ENCODE assay signal across 32 cellular contexts in genomic region chr2:189181706-189182105, GRCh38.
"Had no signal": no experiment of that assay in that cellular context is flagged by ENCODE, and none has a peak within 500 bp of the region (broad histone marks: within the 10 kb centered on the region; RNA-seq: fewer than 3 reads in every experiment).

No MANE protein-coding gene starts in this region.

- ATAC-seq: activated CD4-positive, alpha-beta T cell treated with anti-CD3 and anti-CD28 coated beads for 36 hours; activated CD4-positive, CD25-positive, alpha-beta regulatory T cell treated with anti-CD3 and anti-CD28 coated beads, Interleukin-2, amount 50 U/mL, for 24 hours; activated CD8-positive, alpha-beta T cell treated with anti-CD3 and anti-CD28 coated beads, Interleukin-2, amount 10 ng/mL, durations not matched to agents 7 days and 5 days; Right ventricle myocardium inferior had no signal

- H3K9me3 Mint-ChIP-seq: activated CD4-positive, alpha-beta T cell treated with anti-CD3 and anti-CD28 coated beads, Interleukin-2, amount 10 ng/mL, durations not matched to agents 7 days and 5 days; activated naive CD4-positive, alpha-beta T cell treated with anti-CD3 and anti-CD28 coated beads, Interleukin-2, amount 50 U/mL, for 24 hours; activated naive CD8-positive, alpha-beta T cell treated with anti-CD3 and anti-CD28 coated beads, Interleukin-2, amount 10 ng/mL, durations not matched to agents 7 days and 5 days; activated T-cell treated with anti-CD3 and anti-CD28 coated beads, Interleukin-2, amount 50 U/mL, for 24 hours; activated T-helper 2 cell treated with anti-CD3 and anti-CD28 coated beads, Interferon-gamma antibody, Interleukin-2, Interleukin-4, amounts not matched to agents 10 μg/mL and 5 μg/mL and 100 μg/mL, durations not matched to agents 14 hours and 24 hours and 36 hours; central memory CD8-positive, alpha-beta T cell had no signal

- H3K9me3 ChIP-seq: ascending aorta, MG63 had no signal

- H3K4me1 ChIP-seq: ascending aorta had no signal

- DNase-seq: activated CD4-positive, alpha-beta T cell treated with anti-CD3 and anti-CD28 coated beads for 36 hours; activated CD4-positive, alpha-beta T cell treated with anti-CD3 and anti-CD28 coated beads, Interleukin-2, amount 10 ng/mL, durations not matched to agents 7 days and 5 days; activated CD4-positive, alpha-beta T cell treated with anti-CD3 and anti-CD28 coated beads, Interleukin-2, amount 50 U/mL, for 48 hours; activated CD8-positive, alpha-beta T cell treated with anti-CD3 and anti-CD28 coated beads, Interleukin-2, amount 10 ng/mL, durations not matched to agents 7 days and 5 days; activated gamma-delta T cell; activated naive CD4-positive, alpha-beta T cell treated with Interleukin-2 at 50 U/mL for 16 hours; activated naive CD8-positive, alpha-beta T cell treated with anti-CD3 and anti-CD28 coated beads, Interleukin-2, amount 10 ng/mL, durations not matched to agents 7 days and 5 days; activated T-cell treated with anti-CD3 and anti-CD28 coated beads, Interleukin-2, amount 50 U/mL, for 24 hours; amygdala; Kasumi-1; MG63; MV-4-11; NCI-H1092; NCI-H1436 treated with DMSO at 0.1 percent for 48 hours; NCI-H1694 treated with DMSO at 0.1 percent for 48 hours; NCI-H2029; NCI-H345; NCI-H524 treated with DMSO at 0.1 percent for 48 hours; SIG-M5; SW 1271; T-helper 1 cell; T-helper 2 cell; T-helper 9 cell had no signal

- FAIRE-seq: RCC 7860 had no signal

- H3K27ac Mint-ChIP-seq: activated CD4-positive, alpha-beta T cell treated with anti-CD3 and anti-CD28 coated beads for 36 hours; activated CD4-positive, alpha-beta T cell treated with anti-CD3 and anti-CD28 coated beads, Interleukin-2, amount 10 ng/mL, durations not matched to agents 7 days and 5 days; activated CD8-positive, alpha-beta T cell treated with anti-CD3 and anti-CD28 coated beads, Interleukin-2, amount 10 ng/mL, durations not matched to agents 7 days and 5 days; activated naive CD4-positive, alpha-beta T cell treated with anti-CD3 and anti-CD28 coated beads, Interleukin-2, amount 50 U/mL, for 24 hours; activated naive CD8-positive, alpha-beta T cell treated with anti-CD3 and anti-CD28 coated beads, Interleukin-2, amount 10 ng/mL, durations not matched to agents 7 days and 5 days; activated T-cell treated with anti-CD3 and anti-CD28 coated beads, Interleukin-2, amount 50 U/mL, for 24 hours; activated T-helper 2 cell treated with anti-CD3 and anti-CD28 coated beads, Interferon-gamma antibody, Interleukin-2, Interleukin-4, amounts not matched to agents 10 μg/mL and 5 μg/mL and 100 μg/mL, durations not matched to agents 14 hours and 24 hours and 36 hours had no signal

- H3K4me3 Mint-ChIP-seq: activated CD4-positive, alpha-beta T cell treated with anti-CD3 and anti-CD28 coated beads for 36 hours; activated CD4-positive, alpha-beta T cell treated with anti-CD3 and anti-CD28 coated beads, Interleukin-2, amount 10 ng/mL, durations not matched to agents 7 days and 5 days; activated CD8-positive, alpha-beta T cell treated with anti-CD3 and anti-CD28 coated beads, Interleukin-2, amount 10 ng/mL, durations not matched to agents 7 days and 5 days; activated naive CD4-positive, alpha-beta T cell treated with anti-CD3 and anti-CD28 coated beads, Interleukin-2, amount 50 U/mL, for 24 hours; activated naive CD8-positive, alpha-beta T cell treated with anti-CD3 and anti-CD28 coated beads, Interleukin-2, amount 10 ng/mL, durations not matched to agents 7 days and 5 days; activated T-cell treated with anti-CD3 and anti-CD28 coated beads, Interleukin-2, amount 50 U/mL, for 24 hours; central memory CD8-positive, alpha-beta T cell had no signal

- H3K27ac ChIP-seq: cardiac muscle cell, RWPE1 had no signal

- H3K4me3 ChIP-seq: ascending aorta, cardiac muscle cell, MG63 had no signal

- H3K36me3 Mint-ChIP-seq: activated naive CD4-positive, alpha-beta T cell treated with anti-CD3 and anti-CD28 coated beads, Interleukin-2, amount 50 U/mL, for 24 hours; activated naive CD8-positive, alpha-beta T cell treated with anti-CD3 and anti-CD28 coated beads, Interleukin-2, amount 10 ng/mL, durations not matched to agents 7 days and 5 days had no signal
